Comparison of ENCODE assay signal across 20 cellular contexts in genomic region chr7:46775020-46775419, GRCh38.
"Had no signal": no experiment of that assay in that cellular context is flagged by ENCODE, and none has a peak within 500 bp of the region (broad histone marks: within the 10 kb centered on the region; RNA-seq: fewer than 3 reads in every experiment).

No MANE protein-coding gene starts in this region.

- DNase-seq: effector CD4-positive, alpha-beta T cell; foreskin keratinocyte; hippocampal formation; left colon; naive thymus-derived CD4-positive, alpha-beta T cell; nephron progenitor cell; posterior cingulate gyrus; sigmoid colon; small intestine; stimulated activated CD4-positive, alpha-beta T cell treated with anti-CD3 and anti-CD28 coated beads, Interleukin-12 subunit alpha, Interleukin-12 subunit beta, amount 100 ng/mL, for 4 hours; stimulated activated naive CD4-positive, alpha-beta T cell; stomach; substantia nigra; thyroid gland; upper lobe of left lung; uterus had no signal

- H3K36me3 ChIP-seq: heart left ventricle, neutrophil, sigmoid colon, stomach, thyroid gland, upper lobe of left lung, uterus had no signal

- H3K4me1 ChIP-seq: foreskin keratinocyte, stomach, uterus had no signal

- H3K4me1 Mint-ChIP-seq: naive thymus-derived CD4-positive, alpha-beta T cell; nephron progenitor cell had no signal

- ATAC-seq: esophagus mucosa; foreskin keratinocyte; left colon; naive thymus-derived CD4-positive, alpha-beta T cell had no signal

- H3K9me3 ChIP-seq: neutrophil, sigmoid colon, stomach, thyroid gland, upper lobe of left lung, uterus had no signal

- H3K27ac ChIP-seq: coronary artery, foreskin keratinocyte, neutrophil, stomach, thyroid gland, upper lobe of left lung, uterus had no signal

- H3K27ac Mint-ChIP-seq: naive thymus-derived CD4-positive, alpha-beta T cell; nephron progenitor cell had no signal

- H3K4me3 Mint-ChIP-seq: naive thymus-derived CD4-positive, alpha-beta T cell; nephron progenitor cell had no signal

- H3K4me3 ChIP-seq: coronary artery, heart left ventricle, sigmoid colon, stomach, thyroid gland, upper lobe of left lung, uterus had no signal

- H3K27me3 Mint-ChIP-seq: naive thymus-derived CD4-positive, alpha-beta T cell had no signal

- H3K27me3 ChIP-seq: foreskin keratinocyte, heart left ventricle, neutrophil, sigmoid colon, stomach, thyroid gland, upper lobe of left lung, uterus had no signal
